8 cellular contexts compared by ENCODE assay signal in the genomic region with DNA sequence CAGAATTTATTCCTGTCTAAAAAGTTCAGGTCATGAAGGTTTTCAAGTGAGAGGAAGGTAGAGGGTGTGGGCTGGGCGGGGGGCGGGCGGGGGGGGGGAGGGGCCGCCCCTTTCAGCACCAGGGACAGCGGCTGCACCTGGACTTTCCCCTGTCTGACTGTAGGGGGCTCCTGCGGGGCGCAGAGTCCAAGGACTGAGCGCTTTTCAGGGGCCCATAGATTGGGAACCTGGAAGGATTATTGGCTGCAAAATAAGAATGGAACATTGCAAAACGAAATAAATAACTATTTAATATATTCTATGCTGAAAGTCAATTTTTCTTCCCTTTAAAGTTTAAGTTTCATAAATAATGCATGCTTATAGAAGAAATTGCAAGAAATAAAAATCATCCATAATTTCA. TPM values are rescaled to one million over a fixed set of nuclear protein-coding genes. Genes with fewer than 3 reads are reported as not detected.
DNase-seq lines count a peak whose midpoint lies in the region; ATAC-seq lines count a peak whose summit lies in the region.

No MANE protein-coding gene starts in this region.

- ATAC-seq in left lobe of liver (peak; percentile 39), HG03175 (IDR thresholded peaks at IDR 0.05; ENCODE audit: unreplicated experiment) (no peak), HG02798 (IDR thresholded peaks at IDR 0.05; ENCODE audit: poor library complexity, unreplicated experiment) (no peak), HG03521 (IDR thresholded peaks at IDR 0.05; ENCODE audit: unreplicated experiment) (no peak)

- intact Hi-C loops in activated CD4-positive, alpha-beta memory T cell treated with anti-CD3 and anti-CD28 coated beads for 36 hours (cut with micrococcal nuclease) = no loop called here

- peaks cover 4% of the 10 kb centered on the region for H3K27me3 Mint-ChIP-seq in activated CD4-positive, alpha-beta memory T cell treated with anti-CD3 and anti-CD28 coated beads for 36 hours

- POLR2A ChIA-PET in activated CD4-positive, alpha-beta memory T cell treated with anti-CD3 and anti-CD28 coated beads for 36 hours (lab: Charles Lee) = no interaction called here

- DNase-seq in EH (ENCODE audit: low read depth) (peak; percentile 3), HUDEP-2 (lab: John Stamatoyannopoulos, UW; ENCODE audit: unreplicated experiment in 76 of 76) (peak in 53 of 76 experiments; percentile 11 to 68 (median 42)), left lobe of liver (ENCODE audit: low spot score) (no peak), DMS79 treated with DMSO at 0.1 percent for 48 hours (lab: John Stamatoyannopoulos, UW) (no peak)
- DNase-seq in activated CD4-positive, alpha-beta memory T cell treated with anti-CD3 and anti-CD28 coated beads for 36 hours = peak; percentile 38

- CTCF ChIA-PET in activated CD4-positive, alpha-beta memory T cell treated with anti-CD3 and anti-CD28 coated beads for 36 hours (lab: Charles Lee) = interaction anchor here (0.8 kb wide), 1 partner anchor 238 kb away, joined by 3 read pairs; no protein-coding TSS in a partner anchor

- no peak overlapping the region for H3K4me3 Mint-ChIP-seq in activated CD4-positive, alpha-beta memory T cell treated with anti-CD3 and anti-CD28 coated beads for 36 hours

- no peak overlapping the region for H3K27ac Mint-ChIP-seq in activated CD4-positive, alpha-beta memory T cell treated with anti-CD3 and anti-CD28 coated beads for 36 hours

- H3K4me1 Mint-ChIP-seq in activated CD4-positive, alpha-beta memory T cell treated with anti-CD3 and anti-CD28 coated beads for 36 hours (ENCODE audit: low read depth) = no peaks in the 10 kb centered on the region

- H3K9me3 Mint-ChIP-seq in activated CD4-positive, alpha-beta memory T cell treated with anti-CD3 and anti-CD28 coated beads for 36 hours = no peaks in the 10 kb centered on the region

- H3K36me3 Mint-ChIP-seq in activated CD4-positive, alpha-beta memory T cell treated with anti-CD3 and anti-CD28 coated beads for 36 hours = no peaks in the 10 kb centered on the region

RNA-seq across cellular contexts. Expression of a gene that starts 8.9 kb away (rescaled TPM):
- total RNA-seq in activated CD4-positive, alpha-beta memory T cell treated with anti-CD3 and anti-CD28 coated beads for 36 hours = not detected
- 401 TPM for total RNA-seq in left lobe of liver

RNA-seq across cellular contexts. Expression of a gene that starts 16.8 kb away (rescaled TPM):
- not detected for total RNA-seq in activated CD4-positive, alpha-beta memory T cell treated with anti-CD3 and anti-CD28 coated beads for 36 hours
- not detected for total RNA-seq in left lobe of liver

RNA-seq across cellular contexts. Expression of a gene that starts 41.1 kb away (rescaled TPM):
- under 1 TPM in 1 of 2 experiments, not detected in 1; 0.41 TPM for total RNA-seq in activated CD4-positive, alpha-beta memory T cell treated with anti-CD3 and anti-CD28 coated beads for 36 hours
- 98.6 TPM for total RNA-seq in left lobe of liver

Comparison
In these comparisons a context has a peak if more than half of its experiments do, and no peak if none do; other contexts are left out.
1. DNase-seq: peak in EH (single experiment), HUDEP-2 (53 of 76) and activated CD4-positive, alpha-beta memory T cell treated with anti-CD3 and anti-CD28 coated beads for 36 hours (single experiment); none in left lobe of liver (single experiment) and DMS79 treated with DMSO at 0.1 percent for 48 hours (single experiment).
2. RNA of a gene that starts 8.9 kb away (total RNA-seq): 401 TPM in left lobe of liver (single experiment); not detected in activated CD4-positive, alpha-beta memory T cell treated with anti-CD3 and anti-CD28 coated beads for 36 hours; every median in the first group is over 100 times any median in the second.
3. RNA of a gene that starts 41.1 kb away (total RNA-seq): 98.6 TPM in left lobe of liver (single experiment); 0.41 TPM in activated CD4-positive, alpha-beta memory T cell treated with anti-CD3 and anti-CD28 coated beads for 36 hours; every median in the first group is over 10 times any median in the second.